ENCODE assay signal across 21 cellular contexts in the genomic region with DNA sequence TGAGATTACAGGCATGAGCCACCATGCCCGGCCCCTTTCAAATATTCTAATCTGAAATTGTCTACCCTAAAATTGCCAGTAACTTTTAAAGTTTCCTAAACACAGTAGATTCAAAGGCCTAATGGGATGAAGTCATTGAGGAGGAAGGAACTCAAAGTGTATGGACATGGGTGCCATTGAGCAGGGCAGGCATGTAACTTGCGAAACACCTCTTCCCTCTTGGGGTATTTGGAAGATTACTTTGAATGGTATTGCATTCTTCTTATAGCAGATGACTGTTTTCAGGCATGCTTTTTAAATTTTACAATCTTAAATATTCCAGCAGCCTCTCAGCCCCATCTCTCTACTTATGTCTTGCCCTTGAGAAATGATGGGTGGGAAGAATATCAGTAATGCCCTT.
"Had no signal": no experiment of that assay in that cellular context is flagged by ENCODE, and none has a peak within 500 bp of the region (broad histone marks: within the 10 kb centered on the region; RNA-seq: fewer than 3 reads in every experiment).

No MANE protein-coding gene starts in this region.

- H3K36me3 ChIP-seq: neural progenitor cell had no signal

- ATAC-seq: activated CD8-positive, alpha-beta memory T cell treated with anti-CD3 and anti-CD28 coated beads, Interleukin-2, amount 10 ng/mL, durations not matched to agents 7 days and 5 days; left lobe of liver; naive thymus-derived CD8-positive, alpha-beta T cell; psoas muscle; WTC11 had no signal

- H3K9me3 ChIP-seq: esophagus squamous epithelium, psoas muscle, right atrium auricular region, thyroid gland had no signal

- H3K4me3 ChIP-seq: esophagus squamous epithelium, lung, neural progenitor cell, psoas muscle, right atrium auricular region, thyroid gland had no signal

- H3K4me2 ChIP-seq: neural progenitor cell had no signal

- H3K9ac ChIP-seq: neural progenitor cell had no signal

- H3K27me3 ChIP-seq: esophagus squamous epithelium, neural progenitor cell, right atrium auricular region, thyroid gland had no signal

- H2AFZ ChIP-seq: neural progenitor cell had no signal

- H3K27ac ChIP-seq: esophagus squamous epithelium, neural progenitor cell, psoas muscle, right atrium auricular region, thyroid gland had no signal

- H3K4me1 ChIP-seq: psoas muscle, right atrium auricular region, thyroid gland had no signal

- DNase-seq: activated CD4-positive, alpha-beta T cell treated with anti-CD3 and anti-CD28 coated beads, Interleukin-2, amount 50 U/mL, for 48 hours; activated CD8-positive, alpha-beta memory T cell treated with anti-CD3 and anti-CD28 coated beads, Interleukin-2, amount 10 ng/mL, durations not matched to agents 7 days and 5 days; activated naive CD8-positive, alpha-beta T cell treated with anti-CD3 and anti-CD28 coated beads for 36 hours; amygdala; cerebellar nuclear complex; cortex of kidney; endodermal cell; esophagus squamous epithelium; foreskin melanocyte; naive thymus-derived CD8-positive, alpha-beta T cell; psoas muscle; stimulated activated CD4-positive, alpha-beta T cell treated with anti-CD3 and anti-CD28 coated beads, Interleukin-12 subunit alpha, Interleukin-12 subunit beta, amount 100 ng/mL, for 4 hours; stimulated activated CD4-positive, alpha-beta T cell treated with anti-CD3 and anti-CD28 coated beads, Interleukin-4, amount 100 ng/mL, for 4 hours; substantia nigra; T1000; thyroid gland had no signal
